11 cellular contexts compared by ENCODE assay signal in genomic region chr16:85908444-85908843, GRCh38. TPM values are rescaled to one million over a fixed set of nuclear protein-coding genes. Genes with fewer than 3 reads are reported as not detected.
DNase-seq lines count a peak whose midpoint lies in the region; ATAC-seq and TF ChIP-seq lines count a peak whose summit lies in the region.
"Had no signal": no experiment of that assay in that cellular context is flagged by ENCODE, and none has a peak within 500 bp of the region (broad histone marks: within the 10 kb centered on the region; RNA-seq: fewer than 3 reads in every experiment).

No MANE protein-coding gene starts in this region.

- H3K27me3 Mint-ChIP-seq in dendritic cell treated with granulocyte-macrophage colony-stimulating factor and Interleukin-4, amounts not matched to agents 40 ng/mL and 50 ng/mL, for 4 days, result no peaks in the 10 kb centered on the region
- H3K27me3 Mint-ChIP-seq: activated CD4-positive, alpha-beta memory T cell treated with anti-CD3 and anti-CD28 coated beads for 36 hours had no signal

- no peaks in the 10 kb centered on the region for H3K9me3 Mint-ChIP-seq in dendritic cell treated with granulocyte-macrophage colony-stimulating factor and Interleukin-4, amounts not matched to agents 40 ng/mL and 50 ng/mL, for 4 days
- H3K9me3 Mint-ChIP-seq: activated CD4-positive, alpha-beta memory T cell treated with anti-CD3 and anti-CD28 coated beads for 36 hours had no signal

- DNase-seq in GM06990 (ENCODE audit: extremely low read depth, insufficient read length) (peak; percentile 56), NCI-H1436 treated with DMSO at 0.1 percent for 48 hours (lab: John Stamatoyannopoulos, UW) (no peak), occipital lobe (lab: John Stamatoyannopoulos, UW) (no peak), globus pallidus (ENCODE audit: low spot score) (no peak)
- DNase-seq in activated CD4-positive, CD25-positive, alpha-beta regulatory T cell (lab: John Stamatoyannopoulos, UW), result no peak
- DNase-seq: activated CD4-positive, alpha-beta memory T cell treated with anti-CD3 and anti-CD28 coated beads for 36 hours; central memory CD4-positive, alpha-beta T cell had no signal

- peaks cover 97% of the 10 kb centered on the region for H3K4me1 Mint-ChIP-seq in dendritic cell treated with granulocyte-macrophage colony-stimulating factor and Interleukin-4, amounts not matched to agents 40 ng/mL and 50 ng/mL, for 4 days (ENCODE audit: low read depth)

- peak overlapping the region; percentile 97 for H3K27ac Mint-ChIP-seq in dendritic cell treated with granulocyte-macrophage colony-stimulating factor and Interleukin-4, amounts not matched to agents 40 ng/mL and 50 ng/mL, for 4 days
- H3K27ac Mint-ChIP-seq: activated CD4-positive, alpha-beta memory T cell treated with anti-CD3 and anti-CD28 coated beads for 36 hours had no signal

- peak; percentile 54 for ATAC-seq in GM19438 (IDR thresholded peaks at IDR 0.05; ENCODE audit: low read depth, unreplicated experiment)
- peak; percentile 61 for ATAC-seq in HG03354 (IDR thresholded peaks at IDR 0.05; ENCODE audit: poor library complexity, severe bottlenecking, unreplicated experiment)

- no peak for TF ChIP-seq CTCF in GM06990 (IDR thresholded peaks at IDR 0.05; ENCODE audit: insufficient read depth, low read length, poor library complexity, severe bottlenecking)

- peak overlapping the region; percentile 46 for H3K4me3 Mint-ChIP-seq in dendritic cell treated with granulocyte-macrophage colony-stimulating factor and Interleukin-4, amounts not matched to agents 40 ng/mL and 50 ng/mL, for 4 days
- H3K4me3 Mint-ChIP-seq: activated CD4-positive, alpha-beta memory T cell treated with anti-CD3 and anti-CD28 coated beads for 36 hours had no signal

- no peak overlapping the region for H3K4me3 ChIP-seq in GM06990 (replicated peaks; ENCODE audit: low read depth, low read length)

- intact Hi-C loops in dendritic cell treated with granulocyte-macrophage colony-stimulating factor and Interleukin-4, amounts not matched to agents 40 ng/mL and 50 ng/mL, for 4 days (cut with micrococcal nuclease), result loop anchor here (5.0 kb wide), 1 partner anchor 74 kb away; no protein-coding TSS in a partner anchor

- peaks cover 97% of the 10 kb centered on the region for H3K36me3 Mint-ChIP-seq in dendritic cell treated with granulocyte-macrophage colony-stimulating factor and Interleukin-4, amounts not matched to agents 40 ng/mL and 50 ng/mL, for 4 days (ENCODE audit: low read depth)

- no peaks in the 10 kb centered on the region for H3K27me3 ChIP-seq in GM06990 (replicated peaks; ENCODE audit: control insufficient read depth, insufficient read depth, low read length)

- H3K36me3 ChIP-seq in GM06990 (ENCODE audit: control insufficient read depth, insufficient read depth, low read length), result peaks cover 60% of the 10 kb centered on the region

RNA-seq across cellular contexts. Expression of gene IRF8, which starts 9.5 kb away (rescaled TPM):
- 9.8 TPM for total RNA-seq in occipital lobe
- total RNA-seq: NCI-H460 had no signal
